ENCODE assay signal across 8 cellular contexts in genomic region chr11:111417766-111418435, GRCh38. TPM values are rescaled to one million over a fixed set of nuclear protein-coding genes. Genes with fewer than 3 reads are reported as not detected.
DNase-seq lines count a peak whose midpoint lies in the region; ATAC-seq and TF ChIP-seq lines count a peak whose summit lies in the region.

No MANE protein-coding gene starts in this region.

- no peaks in the 10 kb centered on the region for H3K36me3 ChIP-seq in ascending aorta

- ATAC-seq in GM19025 (IDR thresholded peaks at IDR 0.05; ENCODE audit: low read depth, unreplicated experiment) (peak; percentile 30), HG03066 (IDR thresholded peaks at IDR 0.05; ENCODE audit: low read depth, unreplicated experiment) (peak; percentile 31), GM18519 (IDR thresholded peaks at IDR 0.05; ENCODE audit: low FRiP score, unreplicated experiment) (no peak)

- H3K4me3 ChIP-seq in ascending aorta, result no peak overlapping the region

- H3K27ac ChIP-seq in ascending aorta, result peak overlapping the region; percentile 36 to 46

- DNase-seq in ascending aorta (ENCODE audit: low spot score in 2 of 2) (no peak), mucosa of gallbladder (ENCODE audit: low spot score) (peak; percentile 70), NCI-H226 (no peak), activated gamma-delta T cell (lab: John Stamatoyannopoulos, UW) (no peak), NOMO-1 treated with DMSO at 0.1 percent for 48 hours (lab: John Stamatoyannopoulos, UW; ENCODE audit: unreplicated experiment) (no peak)

- peaks cover 10 to 21% of the 10 kb centered on the region in 2 donors for H3K4me1 ChIP-seq in ascending aorta

- no peaks in the 10 kb centered on the region for H3K9me3 ChIP-seq in ascending aorta

- intact Hi-C loops in ascending aorta (cut with DNase I), result no loop called here

- H3K27me3 ChIP-seq in ascending aorta, result no peaks in the 10 kb centered on the region

- no peak for TF ChIP-seq CTCF in ascending aorta (IDR thresholded peaks at IDR 0.05)

RNA-seq across cellular contexts. Expression of gene POU2AF1, which starts 38.8 kb away (rescaled TPM):
- 0.11 TPM for total RNA-seq in ascending aorta
- total RNA-seq in mucosa of gallbladder, result 12.9 TPM

Comparison
In these comparisons a context has a peak if more than half of its experiments do, and no peak if none do; other contexts are left out.
1. RNA of gene POU2AF1, which starts 38.8 kb away (total RNA-seq): 12.9 TPM in mucosa of gallbladder (single experiment); 0.11 TPM in ascending aorta (single experiment); every median in the first group is over 10 times any median in the second.